22 cellular contexts compared by ENCODE assay signal in the genomic region with DNA sequence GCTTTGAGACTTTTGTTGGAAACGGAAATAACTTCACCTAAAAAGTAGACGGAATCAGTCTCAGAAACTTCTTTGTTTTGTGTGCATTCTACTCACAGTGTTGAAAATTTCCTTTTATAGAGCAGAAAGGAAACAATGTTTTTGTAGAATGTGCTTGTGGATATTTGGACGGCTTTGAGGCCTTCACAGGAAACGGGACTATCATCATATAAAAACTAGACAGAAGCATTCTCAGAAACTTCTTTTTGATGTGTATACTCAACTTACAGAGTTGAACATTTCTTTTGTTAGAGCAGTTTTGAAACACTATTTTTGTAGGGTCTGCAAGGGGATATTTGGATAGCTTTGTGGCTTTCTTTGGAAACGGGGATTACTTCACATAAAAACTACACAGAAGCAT.
"Had no signal": no experiment of that assay in that cellular context is flagged by ENCODE, and none has a peak within 500 bp of the region (broad histone marks: within the 10 kb centered on the region; RNA-seq: fewer than 3 reads in every experiment).

No MANE protein-coding gene starts in this region.

- H3K4me1 Mint-ChIP-seq: activated CD8-positive, alpha-beta memory T cell treated with anti-CD3 and anti-CD28 coated beads, Interleukin-2, amount 10 ng/mL, durations not matched to agents 7 days and 5 days; WTC11 had no signal

- H3K27ac Mint-ChIP-seq: activated CD4-positive, alpha-beta T cell treated with anti-CD3 and anti-CD28 coated beads, Interleukin-2, amount 10 ng/mL, durations not matched to agents 24 days and 14 days; activated CD8-positive, alpha-beta memory T cell treated with anti-CD3 and anti-CD28 coated beads, Interleukin-2, amount 10 ng/mL, durations not matched to agents 7 days and 5 days; activated T-helper 17 cell treated with anti-CD3 and anti-CD28 coated beads, Interleukin-2, amount 50 U/mL, for 72 hours; T-helper 1 cell treated with Interleukin-12 subunit alpha and Interleukin-12 subunit beta and Interleukin-4 antibody, amounts not matched to agents 30 μg/mL and 1 μg/mL, for 36 hours; WTC11 had no signal

- DNase-seq: activated CD4-positive, alpha-beta T cell treated with anti-CD3 and anti-CD28 coated beads, Interleukin-2, amount 10 ng/mL, durations not matched to agents 24 days and 14 days; activated CD4-positive, CD25-positive, alpha-beta regulatory T cell treated with anti-CD3 and anti-CD28 coated beads, Interleukin-2, amount 50 U/mL, for 72 hours; activated CD8-positive, alpha-beta memory T cell treated with anti-CD3 and anti-CD28 coated beads, Interleukin-2, amount 10 ng/mL, durations not matched to agents 7 days and 5 days; activated gamma-delta T cell; activated T-cell treated with anti-CD3 and anti-CD28 coated beads, Interleukin-2, amount 50 U/mL, for 4 hours; brain microvascular endothelial cell; Karpas-422; NCI-H1105 treated with DMSO at 0.1 percent for 48 hours; NCI-H1436 treated with DMSO at 0.1 percent for 48 hours; NCI-H187; NCI-H2081; NCI-H446; NCI-H524; Peyer's patch; Right ventricle myocardium superior; SW 1271; T-helper 9 cell had no signal

- H3K9me3 Mint-ChIP-seq: WTC11 had no signal

- ATAC-seq: activated CD8-positive, alpha-beta memory T cell treated with anti-CD3 and anti-CD28 coated beads, Interleukin-2, amount 10 ng/mL, durations not matched to agents 7 days and 5 days; activated T-cell treated with anti-CD3 and anti-CD28 coated beads, Interleukin-2, amount 50 U/mL, for 4 hours; activated T-helper 17 cell treated with anti-CD3 and anti-CD28 coated beads, Interleukin-2, amount 50 U/mL, for 72 hours; K562; SK-N-SH treated with all-trans-retinoic acid at 6 μM for 48 hours; WTC11 had no signal

- H3K27me3 Mint-ChIP-seq: activated CD4-positive, alpha-beta T cell treated with anti-CD3 and anti-CD28 coated beads, Interleukin-2, amount 10 ng/mL, durations not matched to agents 24 days and 14 days; activated CD8-positive, alpha-beta memory T cell treated with anti-CD3 and anti-CD28 coated beads, Interleukin-2, amount 10 ng/mL, durations not matched to agents 7 days and 5 days; activated T-helper 17 cell treated with anti-CD3 and anti-CD28 coated beads, Interleukin-2, amount 50 U/mL, for 72 hours had no signal

- H3K36me3 Mint-ChIP-seq: WTC11 had no signal

- H3K4me3 Mint-ChIP-seq: activated CD4-positive, alpha-beta T cell treated with anti-CD3 and anti-CD28 coated beads, Interleukin-2, amount 10 ng/mL, durations not matched to agents 24 days and 14 days; activated CD8-positive, alpha-beta memory T cell treated with anti-CD3 and anti-CD28 coated beads, Interleukin-2, amount 10 ng/mL, durations not matched to agents 7 days and 5 days; activated T-cell treated with anti-CD3 and anti-CD28 coated beads, Interleukin-2, amount 50 U/mL, for 4 hours; activated T-helper 17 cell treated with anti-CD3 and anti-CD28 coated beads, Interleukin-2, amount 50 U/mL, for 72 hours; T-helper 1 cell treated with Interleukin-12 subunit alpha and Interleukin-12 subunit beta and Interleukin-4 antibody, amounts not matched to agents 30 μg/mL and 1 μg/mL, for 36 hours; WTC11 had no signal
